In genomic region chr2:74046441-74046840, GRCh38 we compare ENCODE assay signal across 30 cellular contexts.
"Had no signal": no experiment of that assay in that cellular context is flagged by ENCODE, and none has a peak within 500 bp of the region (broad histone marks: within the 10 kb centered on the region; RNA-seq: fewer than 3 reads in every experiment).

No MANE protein-coding gene starts in this region.

- H3K36me3 ChIP-seq: brain microvascular endothelial cell had no signal

- H3K36me3 Mint-ChIP-seq: activated CD8-positive, alpha-beta memory T cell treated with anti-CD3 and anti-CD28 coated beads, Interleukin-2, amount 10 ng/mL, durations not matched to agents 7 days and 5 days had no signal

- H3K27ac ChIP-seq: brain microvascular endothelial cell, coronary artery, esophagus muscularis mucosa, foreskin keratinocyte, gastrocnemius medialis, heart right ventricle, WERI-Rb-1 had no signal

- H3K4me1 ChIP-seq: esophagus muscularis mucosa, foreskin keratinocyte had no signal

- DNase-seq: activated CD4-positive, alpha-beta memory T cell treated with anti-CD3 and anti-CD28 coated beads for 36 hours; activated CD4-positive, alpha-beta T cell treated with anti-CD3 and anti-CD28 coated beads for 36 hours; activated CD4-positive, alpha-beta T cell treated with anti-CD3 and anti-CD28 coated beads, Interleukin-2, amount 10 ng/mL, durations not matched to agents 24 days and 14 days; activated CD4-positive, CD25-positive, alpha-beta regulatory T cell; activated CD4-positive, CD25-positive, alpha-beta regulatory T cell treated with anti-CD3 and anti-CD28 coated beads, Interleukin-2, amount 50 U/mL, for 72 hours; activated CD8-positive, alpha-beta memory T cell treated with anti-CD3 and anti-CD28 coated beads, Interleukin-2, amount 10 ng/mL, durations not matched to agents 7 days and 5 days; activated CD8-positive, alpha-beta T cell treated with anti-CD3 and anti-CD28 coated beads, Interleukin-2, amount 10 ng/mL, durations not matched to agents 7 days and 5 days; activated effector memory CD4-positive, alpha-beta T cell treated with anti-CD3 and anti-CD28 coated beads, Interleukin-2, amount 50 U/mL, for 16 hours; activated naive CD4-positive, alpha-beta T cell treated with anti-CD3 and anti-CD28 coated beads, Interleukin-2, amount 10 ng/mL, durations not matched to agents 7 days and 5 days; activated T-cell treated with anti-CD3 and anti-CD28 coated beads, Interleukin-2, amount 50 U/mL, for 4 hours; amniotic stem cell; anterior cingulate cortex; brain microvascular endothelial cell; dorsolateral prefrontal cortex; effector memory CD4-positive, alpha-beta T cell; erythroblast; foreskin keratinocyte; gastrocnemius medialis; heart right ventricle; T-helper 1 cell; T-helper 17 cell; T1000; WERI-Rb-1 had no signal

- H3K4me3 Mint-ChIP-seq: activated CD4-positive, alpha-beta memory T cell treated with anti-CD3 and anti-CD28 coated beads for 36 hours; activated CD4-positive, alpha-beta T cell treated with anti-CD3 and anti-CD28 coated beads for 36 hours; activated CD4-positive, alpha-beta T cell treated with anti-CD3 and anti-CD28 coated beads, Interleukin-2, amount 10 ng/mL, durations not matched to agents 24 days and 14 days; activated CD8-positive, alpha-beta memory T cell treated with anti-CD3 and anti-CD28 coated beads, Interleukin-2, amount 10 ng/mL, durations not matched to agents 7 days and 5 days; activated CD8-positive, alpha-beta T cell treated with anti-CD3 and anti-CD28 coated beads, Interleukin-2, amount 10 ng/mL, durations not matched to agents 7 days and 5 days; activated naive CD4-positive, alpha-beta T cell treated with anti-CD3 and anti-CD28 coated beads, Interleukin-2, amount 10 ng/mL, durations not matched to agents 7 days and 5 days; activated naive CD8-positive, alpha-beta T cell; activated T-cell treated with anti-CD3 and anti-CD28 coated beads, Interleukin-2, amount 50 U/mL, for 4 hours; central memory CD8-positive, alpha-beta T cell; dendritic cell treated with granulocyte-macrophage colony-stimulating factor and Interleukin-4, amounts not matched to agents 40 ng/mL and 50 ng/mL, for 4 days; T-helper 2 cell treated with Interferon-gamma antibody and Interleukin-4, amounts not matched to agents 5 μg/mL and 100 μg/mL, for 36 hours had no signal

- H3K27ac Mint-ChIP-seq: activated CD4-positive, alpha-beta T cell treated with anti-CD3 and anti-CD28 coated beads, Interleukin-2, amount 10 ng/mL, durations not matched to agents 24 days and 14 days; activated CD8-positive, alpha-beta memory T cell treated with anti-CD3 and anti-CD28 coated beads, Interleukin-2, amount 10 ng/mL, durations not matched to agents 7 days and 5 days; activated naive CD8-positive, alpha-beta T cell; activated T-helper 2 cell treated with anti-CD3 and anti-CD28 coated beads, Interferon-gamma antibody, Interleukin-2, Interleukin-4, amounts not matched to agents 10 μg/mL and 5 μg/mL and 100 μg/mL, durations not matched to agents 14 hours and 24 hours and 36 hours; dendritic cell treated with granulocyte-macrophage colony-stimulating factor and Interleukin-4, amounts not matched to agents 40 ng/mL and 50 ng/mL, for 4 days had no signal

- H3K9me3 ChIP-seq: esophagus muscularis mucosa, gastrocnemius medialis, heart right ventricle had no signal

- H3K27me3 Mint-ChIP-seq: activated CD4-positive, alpha-beta memory T cell treated with anti-CD3 and anti-CD28 coated beads for 36 hours; activated CD4-positive, alpha-beta T cell treated with anti-CD3 and anti-CD28 coated beads for 36 hours; activated CD4-positive, alpha-beta T cell treated with anti-CD3 and anti-CD28 coated beads, Interleukin-2, amount 10 ng/mL, durations not matched to agents 24 days and 14 days; activated CD8-positive, alpha-beta memory T cell treated with anti-CD3 and anti-CD28 coated beads, Interleukin-2, amount 10 ng/mL, durations not matched to agents 7 days and 5 days; activated naive CD4-positive, alpha-beta T cell treated with anti-CD3 and anti-CD28 coated beads, Interleukin-2, amount 10 ng/mL, durations not matched to agents 7 days and 5 days; activated naive CD8-positive, alpha-beta T cell; central memory CD8-positive, alpha-beta T cell; dendritic cell treated with granulocyte-macrophage colony-stimulating factor and Interleukin-4, amounts not matched to agents 40 ng/mL and 50 ng/mL, for 4 days; T-helper 17 cell had no signal

- H3K27me3 ChIP-seq: brain microvascular endothelial cell, dorsolateral prefrontal cortex, esophagus muscularis mucosa, foreskin keratinocyte, gastrocnemius medialis, heart right ventricle had no signal

- H3K4me3 ChIP-seq: coronary artery, dorsolateral prefrontal cortex, esophagus muscularis mucosa, gastrocnemius medialis, heart right ventricle had no signal

- H3K9me3 Mint-ChIP-seq: activated CD4-positive, alpha-beta memory T cell treated with anti-CD3 and anti-CD28 coated beads for 36 hours; activated CD4-positive, alpha-beta T cell treated with anti-CD3 and anti-CD28 coated beads, Interleukin-2, amount 10 ng/mL, durations not matched to agents 24 days and 14 days; activated naive CD4-positive, alpha-beta T cell treated with anti-CD3 and anti-CD28 coated beads, Interleukin-2, amount 10 ng/mL, durations not matched to agents 7 days and 5 days; activated T-cell treated with anti-CD3 and anti-CD28 coated beads, Interleukin-2, amount 50 U/mL, for 4 hours; activated T-helper 2 cell treated with anti-CD3 and anti-CD28 coated beads, Interferon-gamma antibody, Interleukin-2, Interleukin-4, amounts not matched to agents 10 μg/mL and 5 μg/mL and 100 μg/mL, durations not matched to agents 14 hours and 24 hours and 36 hours; central memory CD8-positive, alpha-beta T cell; dendritic cell treated with granulocyte-macrophage colony-stimulating factor and Interleukin-4, amounts not matched to agents 40 ng/mL and 50 ng/mL, for 4 days; T-helper 2 cell treated with Interferon-gamma antibody and Interleukin-4, amounts not matched to agents 5 μg/mL and 100 μg/mL, for 36 hours had no signal

- ATAC-seq: activated CD4-positive, alpha-beta T cell treated with anti-CD3 and anti-CD28 coated beads for 36 hours; activated CD8-positive, alpha-beta memory T cell treated with anti-CD3 and anti-CD28 coated beads, Interleukin-2, amount 10 ng/mL, durations not matched to agents 7 days and 5 days; activated CD8-positive, alpha-beta T cell treated with anti-CD3 and anti-CD28 coated beads, Interleukin-2, amount 10 ng/mL, durations not matched to agents 7 days and 5 days; activated T-cell treated with anti-CD3 and anti-CD28 coated beads, Interleukin-2, amount 50 U/mL, for 4 hours; foreskin keratinocyte; gastrocnemius medialis; T-helper 17 cell had no signal
